ENCODE assay signal across 25 cellular contexts in the genomic region with DNA sequence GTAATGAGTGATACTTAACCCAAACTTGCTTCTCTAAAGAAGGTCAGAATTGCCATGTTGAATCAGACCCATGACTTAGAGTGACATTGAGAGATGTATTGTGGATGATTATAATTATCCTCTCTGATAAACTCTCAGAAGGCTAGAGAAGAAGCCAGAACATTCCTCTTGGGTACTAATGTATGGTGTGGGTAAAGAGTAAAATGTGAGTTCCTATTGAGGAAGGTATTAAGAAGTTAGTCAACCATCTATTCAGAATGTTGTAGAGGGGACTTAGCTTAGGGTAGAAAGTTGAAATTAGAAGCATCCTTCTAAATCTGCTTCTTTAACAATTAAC. TPM values are rescaled to one million over a fixed set of nuclear protein-coding genes. Genes with fewer than 3 reads are reported as not detected.
"Had no signal": no experiment of that assay in that cellular context is flagged by ENCODE, and none has a peak within 500 bp of the region (broad histone marks: within the 10 kb centered on the region; RNA-seq: fewer than 3 reads in every experiment).

No MANE protein-coding gene starts in this region.

- H3K27me3 ChIP-seq: breast epithelium, foreskin keratinocyte, left lung, spleen, tibial artery had no signal

- H3K27ac Mint-ChIP-seq: activated CD4-positive, alpha-beta T cell treated with anti-CD3 and anti-CD28 coated beads, Interleukin-2, amount 10 ng/mL, durations not matched to agents 7 days and 5 days; activated CD8-positive, alpha-beta T cell treated with anti-CD3 and anti-CD28 coated beads, Interleukin-2, amount 10 ng/mL, durations not matched to agents 7 days and 5 days; activated naive CD4-positive, alpha-beta T cell treated with anti-CD3 and anti-CD28 coated beads, Interleukin-2, amount 10 ng/mL, durations not matched to agents 7 days and 5 days; activated T-cell treated with anti-CD3 and anti-CD28 coated beads, Interleukin-2, amount 50 U/mL, for 24 hours; stimulated activated naive B cell treated with anti-CD40 and anti-IgM and Interleukin-4, amounts not matched to agents 10 μg/mL and 1 μg/mL and 100 μg/mL, for 72 hours; T-cell had no signal

- H3K9me3 Mint-ChIP-seq: activated CD4-positive, alpha-beta T cell treated with anti-CD3 and anti-CD28 coated beads, Interleukin-2, amount 10 ng/mL, durations not matched to agents 7 days and 5 days; activated naive CD4-positive, alpha-beta T cell treated with anti-CD3 and anti-CD28 coated beads, Interleukin-2, amount 10 ng/mL, durations not matched to agents 7 days and 5 days; activated T-cell treated with anti-CD3 and anti-CD28 coated beads, Interleukin-2, amount 50 U/mL, for 24 hours; neural crest cell; stimulated activated naive B cell treated with anti-CD40 and anti-IgM and Interleukin-4, amounts not matched to agents 10 μg/mL and 1 μg/mL and 100 μg/mL, for 72 hours; T-cell had no signal

- H3K4me3 Mint-ChIP-seq: activated CD4-positive, alpha-beta T cell treated with anti-CD3 and anti-CD28 coated beads, Interleukin-2, amount 10 ng/mL, durations not matched to agents 7 days and 5 days; activated CD8-positive, alpha-beta T cell treated with anti-CD3 and anti-CD28 coated beads, Interleukin-2, amount 10 ng/mL, durations not matched to agents 7 days and 5 days; activated naive CD4-positive, alpha-beta T cell treated with anti-CD3 and anti-CD28 coated beads, Interleukin-2, amount 10 ng/mL, durations not matched to agents 7 days and 5 days; activated T-cell treated with anti-CD3 and anti-CD28 coated beads, Interleukin-2, amount 50 U/mL, for 24 hours; neural crest cell; stimulated activated naive B cell treated with anti-CD40 and anti-IgM and Interleukin-4, amounts not matched to agents 10 μg/mL and 1 μg/mL and 100 μg/mL, for 72 hours; T-cell had no signal

- H3K27ac ChIP-seq: breast epithelium, coronary artery, foreskin keratinocyte, left lung, spleen, tibial artery had no signal

- DNase-seq: activated CD4-positive, alpha-beta T cell treated with anti-CD3 and anti-CD28 coated beads, Interleukin-2, amount 10 ng/mL, durations not matched to agents 7 days and 5 days; activated CD4-positive, CD25-positive, alpha-beta regulatory T cell; activated CD8-positive, alpha-beta T cell treated with anti-CD3 and anti-CD28 coated beads, Interleukin-2, amount 10 ng/mL, durations not matched to agents 7 days and 5 days; activated effector memory CD4-positive, alpha-beta T cell treated with Interleukin-2 at 50 U/mL for 16 hours; activated naive CD4-positive, alpha-beta T cell treated with anti-CD3 and anti-CD28 coated beads, Interleukin-2, amount 10 ng/mL, durations not matched to agents 7 days and 5 days; activated T-cell treated with anti-CD3 and anti-CD28 coated beads, Interleukin-2, amount 50 U/mL, for 24 hours; left lung; stimulated activated naive B cell treated with anti-CD40 and anti-IgM and Interleukin-4, amounts not matched to agents 10 μg/mL and 1 μg/mL and 100 μg/mL, for 72 hours; T-cell; tibial artery had no signal

- H3K9me3 ChIP-seq: breast epithelium, left lung, spleen, tibial artery had no signal

- H3K4me3 ChIP-seq: breast epithelium, coronary artery, left lung, spleen, tibial artery had no signal

- ATAC-seq: activated CD8-positive, alpha-beta T cell treated with anti-CD3 and anti-CD28 coated beads, Interleukin-2, amount 10 ng/mL, durations not matched to agents 7 days and 5 days; foreskin keratinocyte; left lung; sciatic nerve; stimulated activated naive B cell treated with anti-CD40 and anti-IgM and Interleukin-4, amounts not matched to agents 10 μg/mL and 1 μg/mL and 100 μg/mL, for 72 hours; T-cell had no signal

- H3K4me1 ChIP-seq: breast epithelium, foreskin keratinocyte, left lung, tibial artery had no signal

- H3K27me3 Mint-ChIP-seq: activated CD4-positive, alpha-beta T cell treated with anti-CD3 and anti-CD28 coated beads, Interleukin-2, amount 10 ng/mL, durations not matched to agents 7 days and 5 days; activated naive CD4-positive, alpha-beta T cell treated with anti-CD3 and anti-CD28 coated beads, Interleukin-2, amount 10 ng/mL, durations not matched to agents 7 days and 5 days; activated T-cell treated with anti-CD3 and anti-CD28 coated beads, Interleukin-2, amount 50 U/mL, for 24 hours; stimulated activated naive B cell treated with anti-CD40 and anti-IgM and Interleukin-4, amounts not matched to agents 10 μg/mL and 1 μg/mL and 100 μg/mL, for 72 hours; T-cell had no signal

- FAIRE-seq: astrocyte had no signal

- H3K36me3 ChIP-seq: breast epithelium had no signal

RNA-seq across cellular contexts. Expression of a gene that starts 27.5 kb away (rescaled TPM):
- total RNA-seq: activated CD4-positive, alpha-beta T cell treated with anti-CD3 and anti-CD28 coated beads, Interleukin-2, amount 10 ng/mL, durations not matched to agents 7 days and 5 days; activated CD8-positive, alpha-beta T cell treated with anti-CD3 and anti-CD28 coated beads, Interleukin-2, amount 10 ng/mL, durations not matched to agents 7 days and 5 days; astrocyte; breast epithelium; epithelial cell of proximal tubule; fibroblast of lung; foreskin keratinocyte; kidney epithelial cell; left lung; lung microvascular endothelial cell; mononuclear cell; neural crest cell; omental fat pad; sciatic nerve; spleen; subcutaneous adipose tissue; T-cell had no signal
- polyA plus RNA-seq: adipose tissue, fibroblast of lung, foreskin keratinocyte, spleen had no signal
